In the genomic region with DNA sequence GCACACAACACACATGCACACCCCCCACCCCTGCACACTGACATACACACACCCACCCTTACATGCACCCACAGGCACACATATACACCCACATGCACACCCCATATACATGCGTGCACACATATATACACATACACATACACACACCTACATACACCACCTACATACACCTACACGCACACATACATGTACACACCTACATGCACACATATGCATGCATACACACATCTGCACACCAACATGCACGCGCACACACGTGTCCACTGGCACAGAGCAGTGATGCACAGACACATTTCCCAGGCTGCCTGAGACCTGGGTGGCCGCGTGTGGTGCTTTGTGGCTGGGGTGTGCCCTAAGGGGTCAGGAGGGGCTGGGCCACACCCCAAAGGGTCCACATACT, we compare ENCODE assay signal across 14 cellular contexts. TPM values are rescaled to one million over a fixed set of nuclear protein-coding genes. Genes with fewer than 3 reads are reported as not detected.
DNase-seq lines count a peak whose midpoint lies in the region; TF ChIP-seq lines count a peak whose summit lies in the region.
"Had no signal": no experiment of that assay in that cellular context is flagged by ENCODE, and none has a peak within 500 bp of the region (broad histone marks: within the 10 kb centered on the region; RNA-seq: fewer than 3 reads in every experiment).

No MANE protein-coding gene starts in this region.

- H3K79me2 ChIP-seq in osteoblast (ENCODE audit: insufficient read depth, low read length): no peaks in the 10 kb centered on the region

- H3K4me2 ChIP-seq in osteoblast (ENCODE audit: insufficient read depth, low read length): peak overlapping the region; percentile 64

- peak overlapping the region; percentile 64 for H3K9ac ChIP-seq in HUES6 (ENCODE audit: low read length)

- H3K27ac ChIP-seq in HUES6 (ENCODE audit: low read depth, low read length) (peak overlapping the region; percentile 73; the same call in 1 of the 2 replicates), brain microvascular endothelial cell (peak overlapping the region; percentile 42), osteoblast (ENCODE audit: low read depth, low read length) (peak overlapping the region; percentile 58), testis (no peak overlapping the region)
- H3K27ac ChIP-seq: pancreas had no signal

- no peak for TF ChIP-seq CTCF in Caco-2 (IDR thresholded peaks at IDR 0.05; ENCODE audit: insufficient read depth in 1 of 2, low read depth in 1 of 2, low read length in 1 of 2, severe bottlenecking in 1 of 2, unreplicated experiment in 1 of 2)
- no peak for TF ChIP-seq CTCF in brain microvascular endothelial cell (IDR thresholded peaks at IDR 0.05; ENCODE audit: low read depth, low read length, missing control alignments)
- TF ChIP-seq CTCF in osteoblast (IDR thresholded peaks at IDR 0.05; ENCODE audit: extremely low read depth, low read depth, low read length): no peak
- no peak for TF ChIP-seq CTCF in testis (IDR thresholded peaks at IDR 0.05)

- in situ Hi-C loops in brain microvascular endothelial cell (cut with HindIII; ENCODE audit: low pct_ligation_motif_present, low sequenced_read_pairs): no loop called here

- peak overlapping the region; percentile 34 for H3K4me3 Mint-ChIP-seq in Caco-2 (ENCODE audit: unreplicated experiment)

- intact Hi-C loops in Caco-2 (cut with micrococcal nuclease; ENCODE audit: unreplicated experiment): no loop called here
- intact Hi-C loops in testis (cut with DNase I; ENCODE audit: low total_unique reads): no loop called here

- no peaks in the 10 kb centered on the region for H4K20me1 ChIP-seq in osteoblast (ENCODE audit: insufficient read depth, low read length)

- TF ChIP-seq POLR2A in testis (IDR thresholded peaks at IDR 0.05): no peak

- POLR2A ChIA-PET in Caco-2 (lab: Charles Lee): interaction anchor here (1.2 kb wide), 1 partner anchor 111 kb away, joined by 5 read pairs; a partner anchor contains a TSS

- peaks cover 33% of the 10 kb centered on the region for H3K4me1 ChIP-seq in Caco-2
- H3K4me1 ChIP-seq in HUES6 (ENCODE audit: control insufficient read depth, insufficient read depth, low read length): peaks cover 47% of the 10 kb centered on the region
- peaks cover 65% of the 10 kb centered on the region for H3K4me1 ChIP-seq in osteoblast (ENCODE audit: insufficient read depth, low read length)
- peaks cover 18% of the 10 kb centered on the region for H3K4me1 ChIP-seq in testis
- H3K4me1 ChIP-seq: BE2C had no signal

- peaks cover 6% of the 10 kb centered on the region for H3K4me1 Mint-ChIP-seq in Caco-2 (ENCODE audit: low read depth, unreplicated experiment)

- H3K27ac Mint-ChIP-seq in Caco-2 (ENCODE audit: unreplicated experiment): peak overlapping the region; percentile 70

- no TSS peak for BruUV-seq in Caco-2 (replicated peaks; lab: Mats Ljungman, UMichigan)

- CTCF ChIA-PET in Caco-2 (lab: Charles Lee): no interaction called here

- 54 to 66% methylated on average over 7 of the region's 7 CpGs for WGBS in testis, 2 donors

- H2AFZ ChIP-seq in osteoblast (ENCODE audit: low read length): no peak overlapping the region

- DNase-seq in Caco-2 (no peak), brain microvascular endothelial cell (no peak), osteoblast (ENCODE audit: insufficient read length, low spot score, missing footprints) (no peak), CD1c-positive myeloid dendritic cell (ENCODE audit: extremely low spot score) (no peak), testis (no peak), A172 (ENCODE audit: low spot score) (no peak)
- no peak for DNase-seq in activated CD4-positive, CD25-positive, alpha-beta regulatory T cell (lab: John Stamatoyannopoulos, UW)
- DNase-seq: DND-41, NCI-H1694, NCI-H510A treated with DMSO at 0.1 percent for 48 hours, small intestine had no signal

- H3K36me3 Mint-ChIP-seq in Caco-2 (ENCODE audit: insufficient read depth, unreplicated experiment): no peaks in the 10 kb centered on the region

- H3K36me3 ChIP-seq in Caco-2 (ENCODE audit: control insufficient read depth, insufficient read depth, low read length) (no peaks in the 10 kb centered on the region), HUES6 (ENCODE audit: control insufficient read depth, insufficient read depth, low read length) (no peaks in the 10 kb centered on the region), brain microvascular endothelial cell (replicated peaks) (no peaks in the 10 kb centered on the region), osteoblast (ENCODE audit: insufficient read depth, low read length) (no peaks in the 10 kb centered on the region), testis (ENCODE audit: low read depth, missing control alignments) (no peaks in the 10 kb centered on the region)
- H3K36me3 ChIP-seq: BE2C, pancreas had no signal

- H3K9me3 Mint-ChIP-seq in Caco-2 (ENCODE audit: unreplicated experiment): no peaks in the 10 kb centered on the region

- H3K4me3 ChIP-seq in Caco-2 (ENCODE audit: low read depth, low read length) (no peak overlapping the region), HUES6 (ENCODE audit: low read depth, low read length) (no peak overlapping the region), brain microvascular endothelial cell (ENCODE audit: low read depth, low read length) (no peak overlapping the region), osteoblast (ENCODE audit: insufficient read depth, low read length) (peak overlapping the region; percentile 30), testis (no peak overlapping the region)
- H3K4me3 ChIP-seq: pancreas had no signal

- no peaks in the 10 kb centered on the region for H3K27me3 Mint-ChIP-seq in Caco-2 (ENCODE audit: insufficient read depth, unreplicated experiment)

- H3K9me3 ChIP-seq in Caco-2 (no peaks in the 10 kb centered on the region), HUES6 (ENCODE audit: control insufficient read depth, insufficient read depth, low read depth, low read length) (no peaks in the 10 kb centered on the region), osteoblast (ENCODE audit: low read depth, low read length) (no peaks in the 10 kb centered on the region), testis (no peaks in the 10 kb centered on the region)
- H3K9me3 ChIP-seq: BE2C, pancreas had no signal

- H3K27me3 ChIP-seq in Caco-2 (replicated peaks; ENCODE audit: control insufficient read depth, insufficient read depth, low read length) (no peaks in the 10 kb centered on the region), HUES6 (ENCODE audit: control insufficient read depth, insufficient read depth, low read length) (peaks cover 33% of the 10 kb centered on the region), brain microvascular endothelial cell (replicated peaks) (no peaks in the 10 kb centered on the region), osteoblast (ENCODE audit: insufficient read depth, low read length) (no peaks in the 10 kb centered on the region), testis (no peaks in the 10 kb centered on the region)
- H3K27me3 ChIP-seq: pancreas had no signal

RNA-seq across cellular contexts. Expression of a gene that starts 31.7 kb away (rescaled TPM):
- 25.4 and 26.0 TPM in 2 replicates for total RNA-seq in Caco-2 (2022)
- total RNA-seq in osteoblast: 29.2 and 30.8 TPM in 2 replicates
- 10 to 100 TPM; 13.7 to 25.6 TPM for total RNA-seq in testis
- 14.4 TPM for polyA plus RNA-seq in testis (ENCODE audit: insufficient read depth, low read depth, low replicate concordance)
- total RNA-seq in A172 (2014; rRNA removed; shearing (Covaris generic)): 85.0 and 102 TPM in 2 replicates

RNA-seq across cellular contexts. Expression of a gene that starts 50.0 kb away (rescaled TPM):
- total RNA-seq in Caco-2 (2022) (8.7 and 9.6 TPM in 2 replicates), osteoblast (0.36 and 0.59 TPM in 2 replicates), testis (1 to 10 TPM in 1 of 2 donors, under 1 TPM in 1; 0.99 to 2.0 TPM)
- 0.51 TPM for polyA plus RNA-seq in testis (ENCODE audit: insufficient read depth, low read depth, low replicate concordance)
- 0.41 TPM in 1 of 2 replicates, not detected in the other for total RNA-seq in A172 (2014; rRNA removed; shearing (Covaris generic))

RNA-seq across cellular contexts. Expression of a gene that starts 56.3 kb away (rescaled TPM):
- 26.4 and 26.9 TPM in 2 replicates for total RNA-seq in Caco-2 (2022)
- 23.0 and 26.4 TPM in 2 replicates for total RNA-seq in osteoblast
- total RNA-seq in testis: 10 to 100 TPM; 35.7 to 39.4 TPM
- polyA plus RNA-seq in testis (ENCODE audit: insufficient read depth, low read depth, low replicate concordance): 8.9 TPM
- 14.1 and 16.1 TPM in 2 replicates for total RNA-seq in A172 (2014; rRNA removed; shearing (Covaris generic))

Comparison
In these comparisons a context has a peak if more than half of its experiments do, and no peak if none do; other contexts are left out.
1. H3K27ac ChIP-seq: peak in HUES6 (single experiment), brain microvascular endothelial cell (single experiment) and osteoblast (single experiment); none in testis (0 of 2).